Comparison of ENCODE assay signal across 7 cellular contexts in genomic region chr15:31366169-31366734, GRCh38. TPM values are rescaled to one million over a fixed set of nuclear protein-coding genes. Genes with fewer than 3 reads are reported as not detected.
A peak's percentile ranks its signal among the peaks of the same experiment; 100 is the strongest.
DNase-seq lines count a peak whose midpoint lies in the region; ATAC-seq and TF ChIP-seq lines count a peak whose summit lies in the region.

No MANE protein-coding gene starts in this region.

- no peak for TF ChIP-seq CTCF in adrenal gland (IDR thresholded peaks at IDR 0.05)

- no peaks in the 10 kb centered on the region for H3K36me3 ChIP-seq in adrenal gland (replicated peaks in 1 of 2)

- no peak for TF ChIP-seq POLR2A in adrenal gland (IDR thresholded peaks at IDR 0.05)

- peaks cover 29 to 75% of the 10 kb centered on the region in 2 donors for H3K4me1 ChIP-seq in adrenal gland (replicated peaks in 1 of 2)

- H3K27ac ChIP-seq in adrenal gland (peak overlapping the region; percentile 18 to 95 (median 86)), substantia nigra (ENCODE audit: low read depth, low read length, poor library complexity, severe bottlenecking) (peak overlapping the region; percentile 98)

- ATAC-seq in GM21825 (IDR thresholded peaks at IDR 0.05; ENCODE audit: unreplicated experiment) (no peak), GM21737 (IDR thresholded peaks at IDR 0.05; ENCODE audit: unreplicated experiment) (no peak)

- intact Hi-C loops in adrenal gland (cut with DNase I) = loop anchor here (10.0 kb wide), 2 partner anchors 69 to 119 kb away; no protein-coding TSS in a partner anchor

- H3K9me3 ChIP-seq in adrenal gland (replicated peaks in 1 of 3) = no peaks in the 10 kb centered on the region

- H3K27me3 ChIP-seq in adrenal gland = no peaks in the 10 kb centered on the region

- H3K4me3 ChIP-seq in Jurkat, Clone E6-1 (ENCODE audit: low read length) = peak overlapping the region; percentile 14
- peak overlapping the region in 1 of 4 donors; percentile 18 for H3K4me3 ChIP-seq in adrenal gland

- DNase-seq in Jurkat, Clone E6-1 (ENCODE audit: low read depth, low spot score) = no peak
- DNase-seq in adrenal gland = peak in 4 of 7 donors; percentile 30 to 85 (median 36)
- peak; percentile 77 for DNase-seq in islet precursor cell
- peak in 6 of 49 donors; percentile 44 to 81 (median 58) for DNase-seq in substantia nigra (lab: John Stamatoyannopoulos, UW)
- no peak for DNase-seq in DMS79 (lab: John Stamatoyannopoulos, UW)

- 34 to 60% (median 55%) methylated on average over 3 to 7 of the region's 7 CpGs for WGBS in adrenal gland, 4 donors

RNA-seq across cellular contexts. Expression of gene KLF13, which starts 39.6 kb away (rescaled TPM):
- polyA plus RNA-seq in Jurkat, Clone E6-1 (2012; ENCODE audit: insufficient read depth, insufficient read length) = 58.9 TPM
- 10 to 100 TPM; 19.9 to 65.9 (median 37.8) TPM for total RNA-seq in adrenal gland
- 10 to 100 TPM; 17.3 to 33.5 (median 21.0) TPM for polyA plus RNA-seq in adrenal gland

Comparison
In these comparisons a context has a peak if more than half of its experiments do, and no peak if none do; other contexts are left out.
1. DNase-seq: peak in adrenal gland (4 of 7) and islet precursor cell (single experiment); none in Jurkat, Clone E6-1 (single experiment) and DMS79 (single experiment).